In genomic region chr1:33399375-33399774, GRCh38 we compare ENCODE assay signal across 20 cellular contexts.
"Had no signal": no experiment of that assay in that cellular context is flagged by ENCODE, and none has a peak within 500 bp of the region (broad histone marks: within the 10 kb centered on the region; RNA-seq: fewer than 3 reads in every experiment).

No MANE protein-coding gene starts in this region.

- H3K9me3 Mint-ChIP-seq: activated naive CD4-positive, alpha-beta T cell treated with anti-CD3 and anti-CD28 coated beads, Interleukin-2, amount 50 U/mL, for 72 hours; activated T-cell treated with anti-CD3 and anti-CD28 coated beads, Interleukin-2, amount 50 U/mL, for 24 hours; activated T-helper 17 cell treated with anti-CD3 and anti-CD28 coated beads, Interleukin-2, amount 50 U/mL, for 72 hours; stimulated activated naive CD8-positive, alpha-beta T cell treated with anti-CD3 and anti-CD28 coated beads, Interleukin-15, Interleukin-2, amounts not matched to agents 100 ng/mL and 50 ng/mL, for 24 hours had no signal

- H3K9me3 ChIP-seq: ascending aorta, left lung, tibial nerve, uterus had no signal

- ATAC-seq: activated naive CD4-positive, alpha-beta T cell treated with anti-CD3 and anti-CD28 coated beads, Interleukin-2, amount 50 U/mL, for 72 hours; activated T-helper 17 cell treated with anti-CD3 and anti-CD28 coated beads, Interleukin-2, amount 50 U/mL, for 72 hours; left lung; WTC11 had no signal

- DNase-seq: activated T-cell treated with anti-CD3 and anti-CD28 coated beads, Interleukin-2, amount 50 U/mL, for 24 hours; brain microvascular endothelial cell; central memory CD4-positive, alpha-beta T cell; dermis blood vessel endothelial cell; effector CD8-positive, alpha-beta T cell; kidney glomerular epithelial cell; left lung; mammary epithelial cell; midbrain; occipital lobe; stimulated activated CD4-positive, alpha-beta T cell treated with anti-CD3 and anti-CD28 coated beads, Interleukin-4, amount 100 ng/mL, for 24 hours; substantia nigra; T-helper 9 cell; uterus had no signal

- H3K27ac Mint-ChIP-seq: activated naive CD4-positive, alpha-beta T cell treated with anti-CD3 and anti-CD28 coated beads, Interleukin-2, amount 50 U/mL, for 72 hours; activated T-cell treated with anti-CD3 and anti-CD28 coated beads, Interleukin-2, amount 50 U/mL, for 24 hours; activated T-helper 17 cell treated with anti-CD3 and anti-CD28 coated beads, Interleukin-2, amount 50 U/mL, for 72 hours; stimulated activated naive CD8-positive, alpha-beta T cell treated with anti-CD3 and anti-CD28 coated beads, Interleukin-15, Interleukin-2, amounts not matched to agents 100 ng/mL and 50 ng/mL, for 24 hours; WTC11 had no signal

- H3K36me3 Mint-ChIP-seq: activated naive CD4-positive, alpha-beta T cell treated with anti-CD3 and anti-CD28 coated beads, Interleukin-2, amount 50 U/mL, for 72 hours; WTC11 had no signal

- H3K27me3 ChIP-seq: ascending aorta, brain microvascular endothelial cell, left lung, tibial nerve, uterus had no signal

- H3K4me1 ChIP-seq: left lung, tibial nerve, uterus had no signal

- H3K4me3 Mint-ChIP-seq: activated T-cell treated with anti-CD3 and anti-CD28 coated beads, Interleukin-2, amount 50 U/mL, for 24 hours; activated T-helper 17 cell treated with anti-CD3 and anti-CD28 coated beads, Interleukin-2, amount 50 U/mL, for 72 hours; stimulated activated naive CD8-positive, alpha-beta T cell treated with anti-CD3 and anti-CD28 coated beads, Interleukin-15, Interleukin-2, amounts not matched to agents 100 ng/mL and 50 ng/mL, for 24 hours; WTC11 had no signal

- H3K36me3 ChIP-seq: ascending aorta, brain microvascular endothelial cell, left lung, tibial nerve, uterus had no signal

- H3K4me3 ChIP-seq: ascending aorta, left lung, tibial nerve, uterus had no signal

- H3K27me3 Mint-ChIP-seq: activated T-helper 17 cell treated with anti-CD3 and anti-CD28 coated beads, Interleukin-2, amount 50 U/mL, for 72 hours had no signal

- H3K27ac ChIP-seq: brain microvascular endothelial cell, left lung, tibial nerve, uterus had no signal

- H3K4me1 Mint-ChIP-seq: activated T-helper 17 cell treated with anti-CD3 and anti-CD28 coated beads, Interleukin-2, amount 50 U/mL, for 72 hours had no signal
